In genomic region chr3:28916713-28917499, GRCh38 we compare ENCODE assay signal across 1 cellular context.
TF ChIP-seq lines count a peak whose summit lies in the region.

No MANE protein-coding gene starts in this region.

TF ChIP-seq in H1, 55 proteins besides CTCF, POLR2A, EP300 and RAD21 (continued from another document):
- TF ChIP-seq CHD7 (IDR thresholded peaks at IDR 0.05; ENCODE audit: insufficient replicate concordance, low read length): no peak
- TF ChIP-seq MAFK (IDR thresholded peaks at IDR 0.05; ENCODE audit: low read depth, low read length): no peak; the same call in 1 of the 2 replicates
- no peak for TF ChIP-seq ZNF274 (IDR thresholded peaks at IDR 0.05; ENCODE audit: borderline replicate concordance, extremely low read depth, low read length)
- TF ChIP-seq SRF (IDR thresholded peaks at IDR 0.05; ENCODE audit: low read depth, low read length): no peak
- no peak for TF ChIP-seq CHD1 (IDR thresholded peaks at IDR 0.05; ENCODE audit: low read depth, low read length)
- no peak for TF ChIP-seq TBP (IDR thresholded peaks at IDR 0.05; ENCODE audit: low read depth, low read length)
- TF ChIP-seq RXRA (IDR thresholded peaks at IDR 0.05; ENCODE audit: insufficient read depth, low read depth, low read length): no peak
- no peak for TF ChIP-seq MAX (IDR thresholded peaks at IDR 0.05)
- TF ChIP-seq TEAD4 (IDR thresholded peaks at IDR 0.05; ENCODE audit: low read depth, low read length): no peak
- TF ChIP-seq TAF7 (optimal IDR thresholded peaks at IDR 0.05; ENCODE audit: borderline replicate concordance, low read depth, low read length): no peak
- TF ChIP-seq HDAC2 (IDR thresholded peaks at IDR 0.05; ENCODE audit: borderline replicate concordance in 1 of 2, low read depth in 2 of 2, low read length in 2 of 2): no peak
- no peak for TF ChIP-seq ATF2 (IDR thresholded peaks at IDR 0.05; ENCODE audit: low read length)
- no peak for TF ChIP-seq SIX5 (IDR thresholded peaks at IDR 0.05; ENCODE audit: low read depth, low read length)
- TF ChIP-seq CBX8 (IDR thresholded peaks at IDR 0.05; ENCODE audit: borderline replicate concordance, low read depth, low read length): no peak
- TF ChIP-seq TCF12 (IDR thresholded peaks at IDR 0.05; ENCODE audit: low read depth, low read length): no peak
- no peak for TF ChIP-seq RFX5 (IDR thresholded peaks at IDR 0.05; ENCODE audit: borderline replicate concordance, low read depth, low read length)
